ENCODE assay signal across 7 cellular contexts in the genomic region with DNA sequence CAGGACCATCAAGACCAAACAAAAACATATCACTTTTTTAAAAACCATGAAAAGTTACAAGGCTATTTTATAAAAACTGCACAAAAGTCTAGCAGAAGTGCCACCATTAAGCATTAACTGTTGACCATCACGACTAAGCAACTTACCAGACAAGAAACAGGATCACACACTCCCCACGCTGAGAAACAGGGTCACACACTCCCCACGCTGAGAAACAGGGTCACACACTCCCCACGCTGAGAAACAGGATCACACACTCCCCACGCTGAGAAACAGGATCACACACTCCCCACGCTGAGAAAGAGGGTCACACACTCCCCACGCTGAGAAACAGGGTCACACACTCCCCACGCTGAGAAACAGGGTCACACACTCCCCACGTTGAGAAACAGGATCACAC. TPM values are rescaled to one million over a fixed set of nuclear protein-coding genes. Genes with fewer than 3 reads are reported as not detected.
"Had no signal": no experiment of that assay in that cellular context is flagged by ENCODE, and none has a peak within 500 bp of the region (broad histone marks: within the 10 kb centered on the region; RNA-seq: fewer than 3 reads in every experiment).

No MANE protein-coding gene starts in this region.

RNA-seq across cellular contexts. Expression of a gene that starts 28.9 kb away (rescaled TPM):
- total RNA-seq: GM23248, H4, H7, HepG2, HFFc6, HT1080 had no signal
- polyA plus RNA-seq: GM23248, IgD-negative memory B cell had no signal

RNA-seq across cellular contexts. Expression of a gene that starts 42.2 kb away (rescaled TPM):
- total RNA-seq: GM23248, H4, H7, HepG2, HFFc6, HT1080 had no signal
- polyA plus RNA-seq: GM23248, HepG2, IgD-negative memory B cell had no signal

RNA-seq across cellular contexts. Expression of a gene that starts 49.1 kb away (rescaled TPM):
- total RNA-seq: GM23248, H7, HepG2, HFFc6, HT1080 had no signal
- polyA plus RNA-seq: GM23248, HepG2 had no signal
